In the genomic region with DNA sequence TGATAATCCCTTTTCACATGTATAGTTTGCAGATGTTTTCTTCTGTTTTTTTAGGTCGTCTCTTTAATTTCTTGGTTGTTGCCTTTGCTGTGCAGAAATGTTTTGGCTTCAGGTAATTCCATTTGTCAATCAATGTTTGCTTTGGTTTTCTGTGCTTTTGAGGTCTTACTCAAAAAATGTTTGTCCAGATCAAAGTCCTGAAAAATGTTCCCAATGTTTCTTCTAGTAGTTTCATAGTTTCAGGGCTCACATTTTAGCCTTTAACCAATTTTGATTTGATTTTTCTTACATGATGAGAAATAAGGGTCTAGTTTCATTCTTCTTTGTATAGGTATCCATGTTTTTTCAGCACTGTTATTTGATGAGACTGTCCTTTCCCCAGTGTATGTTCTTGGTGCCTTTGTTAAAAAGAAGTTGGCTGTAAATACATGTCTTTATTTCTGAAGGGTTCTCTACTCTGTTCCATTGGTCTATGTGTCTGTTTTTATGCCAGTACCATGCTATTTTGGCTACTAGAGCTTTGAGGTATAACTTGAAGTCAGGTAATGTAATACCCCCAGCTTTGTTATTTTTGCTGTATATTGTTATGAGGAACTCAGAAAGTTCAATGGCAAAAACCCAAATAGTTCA, we compare ENCODE assay signal across 28 cellular contexts.
"Had no signal": no experiment of that assay in that cellular context is flagged by ENCODE, and none has a peak within 500 bp of the region (broad histone marks: within the 10 kb centered on the region; RNA-seq: fewer than 3 reads in every experiment).

No MANE protein-coding gene starts in this region.

- H3K4me1 ChIP-seq: colonic mucosa, esophagus muscularis mucosa, esophagus squamous epithelium, foreskin keratinocyte, gastrocnemius medialis, gastroesophageal sphincter, heart left ventricle, heart right ventricle had no signal

- H3K9me3 ChIP-seq: colonic mucosa, esophagus squamous epithelium, gastrocnemius medialis had no signal

- H3K27ac ChIP-seq: colonic mucosa, coronary artery, dorsolateral prefrontal cortex, epithelial cell of prostate, esophagus muscularis mucosa, esophagus squamous epithelium, foreskin keratinocyte, gastrocnemius medialis, gastroesophageal sphincter, heart left ventricle, heart right ventricle had no signal

- FAIRE-seq: colon, endometrium, endothelial cell of umbilical vein, frontal cortex had no signal

- H3K36me3 ChIP-seq: colonic mucosa, esophagus muscularis mucosa, esophagus squamous epithelium, gastrocnemius medialis, gastroesophageal sphincter, heart left ventricle, heart right ventricle had no signal

- ATAC-seq: effector memory CD8-positive, alpha-beta T cell; esophagus mucosa; foreskin keratinocyte; gastrocnemius medialis; gastroesophageal sphincter; heart left ventricle; heart right ventricle had no signal

- H3K27me3 ChIP-seq: colonic mucosa, dorsolateral prefrontal cortex, esophagus muscularis mucosa, esophagus squamous epithelium, foreskin keratinocyte, gastrocnemius medialis, gastroesophageal sphincter, heart left ventricle, heart right ventricle had no signal

- H3K4me3 ChIP-seq: colonic mucosa, coronary artery, dorsolateral prefrontal cortex, esophagus muscularis mucosa, esophagus squamous epithelium, gastrocnemius medialis, gastroesophageal sphincter, heart left ventricle, heart right ventricle had no signal

- DNase-seq: colonic mucosa; cortex of kidney; dermis blood vessel endothelial cell; dorsolateral prefrontal cortex; effector CD4-positive, alpha-beta T cell; effector CD8-positive, alpha-beta T cell; effector memory CD4-positive, alpha-beta T cell; effector memory CD8-positive, alpha-beta T cell; endodermal cell; erythroblast; esophagus squamous epithelium; foreskin fibroblast; foreskin keratinocyte; foreskin melanocyte; gastrocnemius medialis; glutamatergic neuron; head of caudate nucleus; heart left ventricle; heart right ventricle had no signal
